ENCODE assay signal across 8 cellular contexts in genomic region chr17:48586355-48586924, GRCh38. TPM values are rescaled to one million over a fixed set of nuclear protein-coding genes. Genes with fewer than 3 reads are reported as not detected.
DNase-seq lines count a peak whose midpoint lies in the region; ATAC-seq, FAIRE-seq and TF ChIP-seq lines count a peak whose summit lies in the region.

No MANE protein-coding gene starts in this region.

- H3K9me3 Mint-ChIP-seq in activated T-cell treated with anti-CD3 and anti-CD28 coated beads, Interleukin-2, amount 50 U/mL, for 24 hours: no peaks in the 10 kb centered on the region
- H3K9me3 Mint-ChIP-seq in activated CD4-positive, alpha-beta memory T cell treated with anti-CD3 and anti-CD28 coated beads, Interleukin-2, amount 10 ng/mL, durations not matched to agents 7 days and 5 days: no peaks in the 10 kb centered on the region

- TF ChIP-seq CTCF in keratinocyte (optimal IDR thresholded peaks at IDR 0.05 in 1 of 3, IDR thresholded peaks at IDR 0.05 in 1 of 3, conservative IDR thresholded peaks at IDR 0.05 in 1 of 3; ENCODE audit: extremely low read depth in 1 of 3, insufficient read depth in 2 of 3, low read length in 3 of 3) (no peak), tibial artery (IDR thresholded peaks at IDR 0.05) (no peak)

- H4K8ac ChIP-seq in mesendoderm (ENCODE audit: low read depth, low read length): no peak overlapping the region

- intact Hi-C loops in tibial artery (cut with DNase I; ENCODE audit: low total_unique reads): no loop called here

- POLR2A ChIA-PET in activated CD4-positive, alpha-beta memory T cell treated with anti-CD3 and anti-CD28 coated beads, Interleukin-2, amount 10 ng/mL, durations not matched to agents 7 days and 5 days (lab: Charles Lee): no interaction called here

- peaks cover 37% of the 10 kb centered on the region for H3K4me1 Mint-ChIP-seq in activated T-cell treated with anti-CD3 and anti-CD28 coated beads, Interleukin-2, amount 50 U/mL, for 24 hours (ENCODE audit: low read depth)
- H3K4me1 Mint-ChIP-seq in activated CD4-positive, alpha-beta memory T cell treated with anti-CD3 and anti-CD28 coated beads, Interleukin-2, amount 10 ng/mL, durations not matched to agents 7 days and 5 days: peaks cover 48% of the 10 kb centered on the region

- peak; percentile 51 for DNase-seq in activated T-cell treated with anti-CD3 and anti-CD28 coated beads, Interleukin-2, amount 50 U/mL, for 24 hours
- DNase-seq in activated T-cell treated with anti-CD3 and anti-CD28 coated beads, Interleukin-2, amount 50 U/mL, for 1 hour: no peak
- peak; percentile 46 for DNase-seq in activated CD4-positive, alpha-beta memory T cell treated with anti-CD3 and anti-CD28 coated beads, Interleukin-2, amount 10 ng/mL, durations not matched to agents 7 days and 5 days
- no peak for DNase-seq in keratinocyte (ENCODE audit: low read depth, low spot score)
- DNase-seq in tibial artery: no peak
- DNase-seq in G401 (ENCODE audit: low spot score): no peak
- no peak for DNase-seq in mesendoderm

- no peak overlapping the region for H3K9ac ChIP-seq in keratinocyte (ENCODE audit: control insufficient read depth, extremely low read depth, insufficient read depth, low read length)
- H3K9ac ChIP-seq in mesendoderm (ENCODE audit: low read length): no peak overlapping the region

- no peaks in the 10 kb centered on the region for H3K79me1 ChIP-seq in mesendoderm (ENCODE audit: low read length)

- no peaks in the 10 kb centered on the region for H3K79me2 ChIP-seq in keratinocyte (ENCODE audit: control insufficient read depth, insufficient read depth, low read length)
- no peaks in the 10 kb centered on the region for H3K79me2 ChIP-seq in mesendoderm (ENCODE audit: control insufficient read depth, insufficient read depth, low read length)

- H3K4me3 Mint-ChIP-seq in activated T-cell treated with anti-CD3 and anti-CD28 coated beads, Interleukin-2, amount 50 U/mL, for 24 hours: peak overlapping the region; percentile 85
- peak overlapping the region; percentile 92 for H3K4me3 Mint-ChIP-seq in activated CD4-positive, alpha-beta memory T cell treated with anti-CD3 and anti-CD28 coated beads, Interleukin-2, amount 10 ng/mL, durations not matched to agents 7 days and 5 days

- no peak overlapping the region for H3K23ac ChIP-seq in mesendoderm (ENCODE audit: low read length)

- no peak overlapping the region for H2BK15ac ChIP-seq in mesendoderm (replicated peaks; ENCODE audit: low read depth)

- H3K36me3 Mint-ChIP-seq in activated T-cell treated with anti-CD3 and anti-CD28 coated beads, Interleukin-2, amount 50 U/mL, for 24 hours (ENCODE audit: low read depth): peaks cover 2% of the 10 kb centered on the region
- no peaks in the 10 kb centered on the region for H3K36me3 Mint-ChIP-seq in activated CD4-positive, alpha-beta memory T cell treated with anti-CD3 and anti-CD28 coated beads, Interleukin-2, amount 10 ng/mL, durations not matched to agents 7 days and 5 days (ENCODE audit: low read depth)

- H3K36me3 ChIP-seq in keratinocyte (ENCODE audit: control insufficient read depth in 2 of 2, extremely low read depth in 1 of 2, insufficient read depth in 2 of 2, low read length in 2 of 2): no peaks in the 10 kb centered on the region
- no peaks in the 10 kb centered on the region for H3K36me3 ChIP-seq in tibial artery
- no peaks in the 10 kb centered on the region for H3K36me3 ChIP-seq in mesendoderm (ENCODE audit: control insufficient read depth, insufficient read depth, low read length)

- no peaks in the 10 kb centered on the region for H4K20me1 ChIP-seq in keratinocyte (ENCODE audit: control insufficient read depth, extremely low read depth, insufficient read depth, low read length)

- H2AK5ac ChIP-seq in mesendoderm (ENCODE audit: low read length): no peak overlapping the region

- CTCF ChIA-PET in activated CD4-positive, alpha-beta memory T cell treated with anti-CD3 and anti-CD28 coated beads, Interleukin-2, amount 10 ng/mL, durations not matched to agents 7 days and 5 days (lab: Charles Lee): interaction anchor here (0.7 kb wide), 1 partner anchor 94 kb away, joined by 3 read pairs; no protein-coding TSS in a partner anchor

- no peak overlapping the region for H3K27ac ChIP-seq in keratinocyte (ENCODE audit: control insufficient read depth, insufficient read depth, low read length)
- H3K27ac ChIP-seq in tibial artery: no peak overlapping the region
- H3K27ac ChIP-seq in mesendoderm (ENCODE audit: low read depth, low read length): no peak overlapping the region

- no peak overlapping the region for H3K56ac ChIP-seq in mesendoderm (ENCODE audit: low read length)

- no peak overlapping the region for H4K5ac ChIP-seq in mesendoderm (ENCODE audit: low read length)

- peak overlapping the region in 1 of 3 experiments; percentile 81 for H3K4me3 ChIP-seq in keratinocyte (ENCODE audit: control insufficient read depth in 2 of 3, extremely low read depth in 1 of 3, insufficient read depth in 2 of 3, low read depth in 1 of 3, low read length in 3 of 3)
- H3K4me3 ChIP-seq in tibial artery: peak overlapping the region; percentile 51 to 69
- no peak overlapping the region for H3K4me3 ChIP-seq in mesendoderm (ENCODE audit: low read length)

- no peak for FAIRE-seq in keratinocyte (lab: Jason Lieb, UNC)

- peaks cover 60% of the 10 kb centered on the region for H3K27me3 ChIP-seq in keratinocyte (ENCODE audit: control insufficient read depth, extremely low read depth, insufficient read depth, low read length)
- H3K27me3 ChIP-seq in tibial artery: peaks cover 0 to 67% of the 10 kb centered on the region in 2 donors
- peaks cover 96% of the 10 kb centered on the region for H3K27me3 ChIP-seq in mesendoderm (ENCODE audit: insufficient read depth, low read length, poor library complexity)

- no peaks in the 10 kb centered on the region for H3K9me1 ChIP-seq in keratinocyte (ENCODE audit: control insufficient read depth, extremely low read depth, insufficient read depth, low read length)

- peak overlapping the region; percentile 96 for H3K4me2 ChIP-seq in keratinocyte (ENCODE audit: control insufficient read depth, extremely low read depth, insufficient read depth, low read depth, low read length)
- H3K4me2 ChIP-seq in mesendoderm (ENCODE audit: low read length): no peak overlapping the region

- H2AFZ ChIP-seq in keratinocyte (ENCODE audit: control insufficient read depth, low read length): no peak overlapping the region

- H3K9me3 ChIP-seq in keratinocyte (ENCODE audit: control insufficient read depth, low read depth, low read length) (no peaks in the 10 kb centered on the region), tibial artery (no peaks in the 10 kb centered on the region)

- no peak overlapping the region for H3K27ac Mint-ChIP-seq in activated T-cell treated with anti-CD3 and anti-CD28 coated beads, Interleukin-2, amount 50 U/mL, for 24 hours
- H3K27ac Mint-ChIP-seq in activated CD4-positive, alpha-beta memory T cell treated with anti-CD3 and anti-CD28 coated beads, Interleukin-2, amount 10 ng/mL, durations not matched to agents 7 days and 5 days: peak overlapping the region; percentile 19

- H3K4me1 ChIP-seq in keratinocyte (ENCODE audit: control insufficient read depth, extremely low read depth, insufficient read depth, low read length) (peaks cover 14% of the 10 kb centered on the region), tibial artery (peaks cover 0 to 28% (median 16%) of the 10 kb centered on the region in 4 donors), mesendoderm (ENCODE audit: control insufficient read depth, low read depth, low read length) (no peaks in the 10 kb centered on the region)

- no peak for ATAC-seq in HG03354 (IDR thresholded peaks at IDR 0.05; ENCODE audit: poor library complexity, severe bottlenecking, unreplicated experiment)

- H2BK120ac ChIP-seq in mesendoderm (ENCODE audit: low read depth, low read length): no peak overlapping the region

- no peak overlapping the region for H2BK5ac ChIP-seq in mesendoderm (ENCODE audit: low read length)

- no peak overlapping the region for H3K4ac ChIP-seq in mesendoderm (ENCODE audit: low read depth, low read length)

- peaks cover 98% of the 10 kb centered on the region for H3K27me3 Mint-ChIP-seq in activated T-cell treated with anti-CD3 and anti-CD28 coated beads, Interleukin-2, amount 50 U/mL, for 24 hours
- H3K27me3 Mint-ChIP-seq in activated CD4-positive, alpha-beta memory T cell treated with anti-CD3 and anti-CD28 coated beads, Interleukin-2, amount 10 ng/mL, durations not matched to agents 7 days and 5 days: peaks cover 80% of the 10 kb centered on the region

- in situ Hi-C loops in G401 (cut with HindIII; ENCODE audit: low sequenced_read_pairs): no loop called here

- no peak overlapping the region for H3K18ac ChIP-seq in mesendoderm (ENCODE audit: low read length)

- WGBS in mesendoderm (ENCODE audit: extremely low coverage, insufficient coverage, low lambda C conversion rate): no CpG with 5 or more reads among the region's 29 CpGs

- dilution Hi-C loops in keratinocyte (cut with MboI; ENCODE audit: extremely low pct_ligation_motif_present, low sequenced_read_pairs): no loop called here

RNA-seq across cellular contexts. Expression of gene HOXB3, which starts 3.6 kb away (rescaled TPM):
- total RNA-seq in activated CD4-positive, alpha-beta memory T cell treated with anti-CD3 and anti-CD28 coated beads, Interleukin-2, amount 10 ng/mL, durations not matched to agents 7 days and 5 days: 10 to 100 TPM; 10.8 to 12.1 TPM
- polyA plus RNA-seq in keratinocyte: 0.63 to 1.2 TPM (median 1.1 TPM) in 3 replicates
- 0.56 TPM for polyA plus RNA-seq in keratinocyte (2011; ENCODE audit: low read depth)
- polyA plus RNA-seq in keratinocyte (2011; cell fraction: cytosol; rRNA removed): 0.47 and 0.49 TPM in 2 replicates
- 3.6 and 4.7 TPM in 2 replicates for polyA plus RNA-seq in keratinocyte (2011; cell fraction: nucleus; rRNA removed)
- polyA plus RNA-seq in keratinocyte (2012; ENCODE audit: low replicate concordance): 0.18 and 1.8 TPM in 2 replicates
- polyA minus RNA-seq in keratinocyte: 0.30 to 0.72 TPM (median 0.54 TPM) in 3 replicates
- not detected for polyA minus RNA-seq in keratinocyte (2011; cell fraction: cytosol; rRNA and poly(A)+ RNA removed)
- polyA minus RNA-seq in keratinocyte (2011; cell fraction: nucleus; rRNA and poly(A)+ RNA removed): 1.2 and 1.3 TPM in 2 replicates
- 0.74 and 12.0 TPM in 2 replicates for total RNA-seq in G401 (2014; rRNA removed; shearing (Covaris generic))
- 0.03 TPM for polyA plus RNA-seq in mesendoderm (2013, experiment 1 of 2)
- not detected for polyA plus RNA-seq in mesendoderm (2013, experiment 2 of 2)

RNA-seq across cellular contexts. Expression of gene HOXB5, which starts 7.1 kb away (rescaled TPM):
- total RNA-seq in activated CD4-positive, alpha-beta memory T cell treated with anti-CD3 and anti-CD28 coated beads, Interleukin-2, amount 10 ng/mL, durations not matched to agents 7 days and 5 days: under 1 TPM in 1 of 2 experiments, not detected in 1; 0.20 TPM
- 0.04 to 0.19 TPM in 2 of 3 replicates, not detected in the other for polyA plus RNA-seq in keratinocyte
- polyA plus RNA-seq in keratinocyte (2011; ENCODE audit: low read depth): not detected
- 0.04 TPM in 2 replicates for polyA plus RNA-seq in keratinocyte (2011; cell fraction: cytosol; rRNA removed)
- 0.10 and 0.16 TPM in 2 replicates for polyA plus RNA-seq in keratinocyte (2011; cell fraction: nucleus; rRNA removed)
- 0.07 TPM in 1 of 2 replicates, not detected in the other for polyA plus RNA-seq in keratinocyte (2012; ENCODE audit: low replicate concordance)
- polyA minus RNA-seq in keratinocyte: not detected in 3 replicates
- polyA minus RNA-seq in keratinocyte (2011; cell fraction: cytosol; rRNA and poly(A)+ RNA removed): not detected
- not detected in 2 replicates for polyA minus RNA-seq in keratinocyte (2011; cell fraction: nucleus; rRNA and poly(A)+ RNA removed)
- 1.7 TPM in 1 of 2 replicates, not detected in the other for total RNA-seq in G401 (2014; rRNA removed; shearing (Covaris generic))
- not detected for polyA plus RNA-seq in mesendoderm (2013, experiment 1 of 2)
- polyA plus RNA-seq in mesendoderm (2013, experiment 2 of 2): not detected

RNA-seq across cellular contexts. Expression of gene HOXB4, which starts 8.3 kb away (rescaled TPM):
- 1 to 10 TPM; 6.2 to 7.0 TPM for total RNA-seq in activated CD4-positive, alpha-beta memory T cell treated with anti-CD3 and anti-CD28 coated beads, Interleukin-2, amount 10 ng/mL, durations not matched to agents 7 days and 5 days
- polyA plus RNA-seq in keratinocyte: 0.46 to 0.89 TPM (median 0.59 TPM) in 3 replicates
- 0.11 TPM for polyA plus RNA-seq in keratinocyte (2011; ENCODE audit: low read depth)
- 0.46 and 0.55 TPM in 2 replicates for polyA plus RNA-seq in keratinocyte (2011; cell fraction: cytosol; rRNA removed)
- 1.4 and 1.8 TPM in 2 replicates for polyA plus RNA-seq in keratinocyte (2011; cell fraction: nucleus; rRNA removed)
- polyA plus RNA-seq in keratinocyte (2012; ENCODE audit: low replicate concordance): 0.30 and 1.2 TPM in 2 replicates
- polyA minus RNA-seq in keratinocyte: 0.19 to 0.92 TPM (median 0.30 TPM) in 3 replicates
- not detected for polyA minus RNA-seq in keratinocyte (2011; cell fraction: cytosol; rRNA and poly(A)+ RNA removed)
- 0.21 and 0.70 TPM in 2 replicates for polyA minus RNA-seq in keratinocyte (2011; cell fraction: nucleus; rRNA and poly(A)+ RNA removed)
- 0.78 and 2.2 TPM in 2 replicates for total RNA-seq in G401 (2014; rRNA removed; shearing (Covaris generic))
- not detected for polyA plus RNA-seq in mesendoderm (2013, experiment 1 of 2)
- not detected for polyA plus RNA-seq in mesendoderm (2013, experiment 2 of 2)

RNA-seq across cellular contexts. Expression of gene HOXB6, which starts 18.3 kb away (rescaled TPM):
- total RNA-seq in activated CD4-positive, alpha-beta memory T cell treated with anti-CD3 and anti-CD28 coated beads, Interleukin-2, amount 10 ng/mL, durations not matched to agents 7 days and 5 days: under 1 TPM; 0.60 to 0.68 TPM
- 0.62 to 0.77 TPM (median 0.68 TPM) in 3 replicates for polyA plus RNA-seq in keratinocyte
- polyA plus RNA-seq in keratinocyte (2011; ENCODE audit: low read depth): not detected
- polyA plus RNA-seq in keratinocyte (2011; cell fraction: cytosol; rRNA removed): 0.60 and 1.3 TPM in 2 replicates
- polyA plus RNA-seq in keratinocyte (2011; cell fraction: nucleus; rRNA removed): 0.99 and 1.5 TPM in 2 replicates
- 0.10 and 0.93 TPM in 2 replicates for polyA plus RNA-seq in keratinocyte (2012; ENCODE audit: low replicate concordance)
- 0.45 to 2.5 TPM (median 0.46 TPM) in 3 replicates for polyA minus RNA-seq in keratinocyte
- 1.3 TPM for polyA minus RNA-seq in keratinocyte (2011; cell fraction: cytosol; rRNA and poly(A)+ RNA removed)
- polyA minus RNA-seq in keratinocyte (2011; cell fraction: nucleus; rRNA and poly(A)+ RNA removed): not detected in 2 replicates
- total RNA-seq in G401 (2014; rRNA removed; shearing (Covaris generic)): 0.92 and 2.0 TPM in 2 replicates
- not detected for polyA plus RNA-seq in mesendoderm (2013, experiment 1 of 2)
- polyA plus RNA-seq in mesendoderm (2013, experiment 2 of 2): not detected

RNA-seq across cellular contexts. Expression of gene HOXB7, which starts 24.4 kb away (rescaled TPM):
- 1 to 10 TPM; 1.6 to 1.7 TPM for total RNA-seq in activated CD4-positive, alpha-beta memory T cell treated with anti-CD3 and anti-CD28 coated beads, Interleukin-2, amount 10 ng/mL, durations not matched to agents 7 days and 5 days
- polyA plus RNA-seq in keratinocyte: 0.68 to 1.2 TPM (median 1.0 TPM) in 3 replicates
- polyA plus RNA-seq in keratinocyte (2011; ENCODE audit: low read depth): 0.74 TPM
- polyA plus RNA-seq in keratinocyte (2011; cell fraction: cytosol; rRNA removed): 1.3 TPM in 2 replicates
- polyA plus RNA-seq in keratinocyte (2011; cell fraction: nucleus; rRNA removed): 0.47 and 0.53 TPM in 2 replicates
- polyA plus RNA-seq in keratinocyte (2012; ENCODE audit: low replicate concordance): 0.47 and 2.1 TPM in 2 replicates
- polyA minus RNA-seq in keratinocyte: 0.32 to 0.33 TPM in 2 of 3 replicates, not detected in the other
- polyA minus RNA-seq in keratinocyte (2011; cell fraction: cytosol; rRNA and poly(A)+ RNA removed): 2.3 TPM
- polyA minus RNA-seq in keratinocyte (2011; cell fraction: nucleus; rRNA and poly(A)+ RNA removed): 0.53 TPM in 1 of 2 replicates, not detected in the other
- total RNA-seq in G401 (2014; rRNA removed; shearing (Covaris generic)): 9.1 and 12.8 TPM in 2 replicates
- polyA plus RNA-seq in mesendoderm (2013, experiment 1 of 2): not detected
- polyA plus RNA-seq in mesendoderm (2013, experiment 2 of 2): 0.04 TPM

Comparison
In these comparisons a context has a peak if more than half of its experiments do, and no peak if none do; other contexts are left out.
1. DNase-seq: peak in activated T-cell treated with anti-CD3 and anti-CD28 coated beads, Interleukin-2, amount 50 U/mL, for 24 hours (single experiment) and activated CD4-positive, alpha-beta memory T cell treated with anti-CD3 and anti-CD28 coated beads, Interleukin-2, amount 10 ng/mL, durations not matched to agents 7 days and 5 days (single experiment); none in activated T-cell treated with anti-CD3 and anti-CD28 coated beads, Interleukin-2, amount 50 U/mL, for 1 hour (single experiment), keratinocyte (single experiment), tibial artery (0 of 2), G401 (single experiment) and mesendoderm (single experiment).